ENCODE assay signal across 8 cellular contexts in genomic region chr18:54257818-54258217, GRCh38. TPM values are rescaled to one million over a fixed set of nuclear protein-coding genes. Genes with fewer than 3 reads are reported as not detected.
A peak's percentile ranks its signal among the peaks of the same experiment; 100 is the strongest.
DNase-seq lines count a peak whose midpoint lies in the region; ATAC-seq and TF ChIP-seq lines count a peak whose summit lies in the region.
"Not testable (repeated sequence)": the region's sequence is repeated elsewhere in the genome, so short reads cannot be mapped to it uniquely, and the experiment has no call there.

No MANE protein-coding gene starts in this region.

- peak; percentile 29 for ATAC-seq in omental fat pad (ENCODE audit: low FRiP score)

- not testable (repeated sequence) for H3K36me3 Mint-ChIP-seq in CD14-positive monocyte, type B pancreatic cell

- not testable (repeated sequence) for H3K36me3 ChIP-seq in GM23248 (ENCODE audit: low read depth); HUES64 (ENCODE audit: insufficient read depth, low read length)

- H3K27ac ChIP-seq in GM23248, result peak overlapping the region; percentile 8; the same call in 1 of the 2 replicates
- H3K27ac ChIP-seq in HUES64 (ENCODE audit: low read depth, low read length), result peak overlapping the region; percentile 77; the same call in 1 of the 2 replicates

- H3K9me3 ChIP-seq in GM23248 (ENCODE audit: low read depth); HUES64 (ENCODE audit: insufficient read depth, low read depth, low read length): not testable (repeated sequence)

- H3K27ac Mint-ChIP-seq in CD14-positive monocyte, result peak overlapping the region; percentile 81 to 91 (median 84)
- H3K27ac Mint-ChIP-seq in type B pancreatic cell, result peak overlapping the region; percentile 69

- peaks cover 36% of the 10 kb centered on the region for H3K4me1 ChIP-seq in GM23248 (ENCODE audit: insufficient read depth)
- H3K4me1 ChIP-seq in HUES64 (ENCODE audit: insufficient read depth, low read length), result peaks cover 47% of the 10 kb centered on the region

- DNase-seq in CD14-positive monocyte (ENCODE audit: low spot score); omental fat pad (ENCODE audit: low spot score); type B pancreatic cell (ENCODE audit: extremely low spot score, unreplicated experiment): not testable (repeated sequence)
- DNase-seq in GM23248 (peak; percentile 49), amniotic epithelial cell (ENCODE audit: low read depth) (peak; percentile 83), fibroblast of gingiva (ENCODE audit: low read depth) (peak; percentile 14), islet precursor cell (peak; percentile 68)

- H3K4me3 Mint-ChIP-seq in CD14-positive monocyte, result not testable (repeated sequence)
- H3K4me3 Mint-ChIP-seq in type B pancreatic cell, result peak overlapping the region; percentile 25

- intact Hi-C loops in CD14-positive monocyte (cut with micrococcal nuclease), result not testable (repeated sequence)

- not testable (repeated sequence) for TF ChIP-seq CTCF in CD14-positive monocyte (IDR thresholded peaks at IDR 0.05); omental fat pad (IDR thresholded peaks at IDR 0.05); type B pancreatic cell (conservative IDR thresholded peaks at IDR 0.05)

- not testable (repeated sequence) for H3K27me3 Mint-ChIP-seq in CD14-positive monocyte (ENCODE audit: low read depth in 3 of 3); type B pancreatic cell

- not testable (repeated sequence) for H3K4me3 ChIP-seq in GM23248; HUES64 (ENCODE audit: low read length)

- not testable (repeated sequence) for H3K27me3 ChIP-seq in GM23248 (replicated peaks; ENCODE audit: insufficient read depth); HUES64 (ENCODE audit: insufficient read depth, low read length)

- not testable (repeated sequence) for H3K9me2 ChIP-seq in GM23248 (ENCODE audit: insufficient read depth)

- H3K9me3 Mint-ChIP-seq in CD14-positive monocyte, type B pancreatic cell: not testable (repeated sequence)

- not testable (repeated sequence) for H3K9ac ChIP-seq in GM23248; HUES64 (ENCODE audit: low read depth, low read length)

- not testable (repeated sequence) for H2AFZ ChIP-seq in GM23248

- WGBS in GM23248 (ENCODE audit: low coverage in 1 of 2, low lambda C conversion rate in 2 of 2, missing lambda C conversion rate in 2 of 2), 2 experiments, result 63 to 68% methylated on average over 6 of the region's 6 CpGs
- WGBS in HUES64, result 31% methylated on average over 6 of the region's 6 CpGs

- peaks cover 17% of the 10 kb centered on the region for H3F3A ChIP-seq in GM23248 (ENCODE audit: insufficient read depth)

- H4K20me1 ChIP-seq in GM23248 (ENCODE audit: insufficient read depth), result not testable (repeated sequence)

- H3K4me1 Mint-ChIP-seq in CD14-positive monocyte (peaks cover 69% of the 10 kb centered on the region), type B pancreatic cell (ENCODE audit: unreplicated experiment) (peaks cover 29% of the 10 kb centered on the region)

- in situ Hi-C loops in GM23248 (cut with MboI), result not testable (repeated sequence)

- peak overlapping the region; percentile 37 for H3K4me2 ChIP-seq in GM23248 (ENCODE audit: unreplicated experiment)

- H3K79me2 ChIP-seq in GM23248 (ENCODE audit: insufficient read depth), result not testable (repeated sequence)

RNA-seq across cellular contexts. Expression of gene POLI, which starts 11.5 kb away (rescaled TPM):
- polyA plus RNA-seq in CD14-positive monocyte (1 to 10 TPM; 4.9 to 6.5 TPM), GM23248 (2016; fragmentation: Nextera tagmentation; extraction: Ambion mirVana) (20.7 and 27.0 TPM in 2 replicates)
- total RNA-seq in GM23248 (2014; rRNA removed; shearing (Covaris generic)), result 21.8 and 23.9 TPM in 2 replicates
- polyA plus RNA-seq in HUES64 (2013, experiment 1 of 2), result 21.7 TPM
- 30.2 TPM for polyA plus RNA-seq in HUES64 (2013, experiment 2 of 2)
- total RNA-seq in omental fat pad (10 to 100 TPM; 21.5 to 41.3 (median 30.2) TPM), type B pancreatic cell (ENCODE audit: low replicate concordance) (29.0 and 44.2 TPM in 2 replicates)

RNA-seq across cellular contexts. Expression of gene MBD2, which starts 33.3 kb away (rescaled TPM):
- polyA plus RNA-seq in CD14-positive monocyte, result 10 to 100 TPM; 11.6 to 25.2 TPM
- 26.3 and 27.2 TPM in 2 replicates for total RNA-seq in GM23248 (2014; rRNA removed; shearing (Covaris generic))
- polyA plus RNA-seq in GM23248 (2016; fragmentation: Nextera tagmentation; extraction: Ambion mirVana), result 9.5 and 11.2 TPM in 2 replicates
- polyA plus RNA-seq in HUES64 (2013, experiment 1 of 2), result 27.8 TPM
- polyA plus RNA-seq in HUES64 (2013, experiment 2 of 2), result 33.4 TPM
- total RNA-seq in omental fat pad, result 10 to 100 TPM; 33.3 to 58.6 (median 44.6) TPM
- 48.8 and 100 TPM in 2 replicates for total RNA-seq in type B pancreatic cell (ENCODE audit: low replicate concordance)
